In genomic region chr13:113431171-113431570, GRCh38 we compare ENCODE assay signal across 19 cellular contexts. TPM values are rescaled to one million over a fixed set of nuclear protein-coding genes. Genes with fewer than 3 reads are reported as not detected.
DNase-seq lines count a peak whose midpoint lies in the region; ATAC-seq and TF ChIP-seq lines count a peak whose summit lies in the region.
"Had no signal": no experiment of that assay in that cellular context is flagged by ENCODE, and none has a peak within 500 bp of the region (broad histone marks: within the 10 kb centered on the region; RNA-seq: fewer than 3 reads in every experiment).

No MANE protein-coding gene starts in this region.

- ATAC-seq in heart right ventricle, result peak in 6 of 8 donors; percentile 8 to 28 (median 24)
- ATAC-seq: HCT116 had no signal

- intact Hi-C loops in OCI-LY7 (cut with micrococcal nuclease; ENCODE audit: unreplicated experiment) (no loop called here), heart right ventricle (cut with DNase I) (no loop called here)

- no peak overlapping the region for H4K8ac ChIP-seq in neuronal stem cell (ENCODE audit: low read depth, low read length)

- CTCF ChIA-PET in OCI-LY7 (lab: Charles Lee; ENCODE audit: unreplicated experiment), result no interaction called here

- TF ChIP-seq POLR2A in suprapubic skin (IDR thresholded peaks at IDR 0.05), result no peak

- no peak overlapping the region for H2BK12ac ChIP-seq in neuronal stem cell (ENCODE audit: low read length)

- H2AK5ac ChIP-seq in neuronal stem cell (ENCODE audit: low read depth, low read length), result no peak overlapping the region

- H3K9me3 ChIP-seq in BLaER1 (no peaks in the 10 kb centered on the region), OCI-LY7 (ENCODE audit: low read length) (no peaks in the 10 kb centered on the region), heart right ventricle (no peaks in the 10 kb centered on the region), neuronal stem cell (replicated peaks in 1 of 2; ENCODE audit: control insufficient read depth in 2 of 2, insufficient read depth in 1 of 2, low read depth in 1 of 2, low read length in 2 of 2) (peaks cover 0 to 2% of the 10 kb centered on the region in 2 donors), suprapubic skin (no peaks in the 10 kb centered on the region)

- H3K27me3 ChIP-seq in BLaER1 (no peaks in the 10 kb centered on the region), heart right ventricle (no peaks in the 10 kb centered on the region), neuronal stem cell (ENCODE audit: control insufficient read depth in 3 of 3, insufficient read depth in 3 of 3, low read depth in 1 of 3, low read length in 3 of 3) (no peaks in the 10 kb centered on the region), suprapubic skin (no peaks in the 10 kb centered on the region)

- H3K36me3 ChIP-seq in BLaER1 (no peaks in the 10 kb centered on the region), OCI-LY7 (ENCODE audit: insufficient read depth, low read length) (no peaks in the 10 kb centered on the region), heart right ventricle (peaks cover 0 to 73% (median 4%) of the 10 kb centered on the region in 9 donors), neuronal stem cell (replicated peaks in 1 of 2; ENCODE audit: control insufficient read depth in 2 of 2, insufficient read depth in 2 of 2, low read length in 2 of 2) (no peaks in the 10 kb centered on the region), suprapubic skin (no peaks in the 10 kb centered on the region)

- WGBS in heart right ventricle, 2 donors, result 88 to 90% methylated on average over 22 of the region's 22 CpGs
- WGBS in neuronal stem cell (ENCODE audit: extremely low coverage in 2 of 2, insufficient read length in 2 of 2, insufficient replicate concordance in 1 of 2), 2 donors, result no CpG with 5 or more reads among the region's 22 CpGs
- 95% methylated on average over 7 of the region's 22 CpGs for WGBS in suprapubic skin

- no peaks in the 10 kb centered on the region for H3K79me1 ChIP-seq in neuronal stem cell (ENCODE audit: low read depth, low read length)

- POLR2A ChIA-PET in OCI-LY7 (lab: Charles Lee), result interaction anchor here (1.3 kb wide), 1 partner anchor 9 kb away, joined by 3 read pairs; no protein-coding TSS in a partner anchor

- H3K14ac ChIP-seq in neuronal stem cell (ENCODE audit: low read length), result peak overlapping the region; percentile 82

- no peak for TF ChIP-seq EP300 in suprapubic skin (IDR thresholded peaks at IDR 0.05)

- H4K91ac ChIP-seq in neuronal stem cell (ENCODE audit: low read depth, low read length, poor library complexity), result no peak overlapping the region

- peak overlapping the region; percentile 26 for H2BK15ac ChIP-seq in neuronal stem cell (ENCODE audit: low read length)

- no peak overlapping the region for H3K4me3 ChIP-seq in BLaER1
- H3K4me3 ChIP-seq in OCI-LY7 (ENCODE audit: low read depth, low read length, poor library complexity, severe bottlenecking), result no peak overlapping the region
- H3K4me3 ChIP-seq in heart right ventricle, result no peak overlapping the region
- H3K4me3 ChIP-seq in neuronal stem cell (ENCODE audit: low read length in 2 of 2), result no peak overlapping the region
- no peak overlapping the region for H3K4me3 ChIP-seq in suprapubic skin

- H3K9me2 ChIP-seq in OCI-LY7 (ENCODE audit: insufficient read depth, low read length), result no peaks in the 10 kb centered on the region

- H3K27ac ChIP-seq in BLaER1 (peak overlapping the region; percentile 18; the same call in 1 of the 2 replicates), OCI-LY7 (ENCODE audit: low read depth, low read length, poor library complexity, severe bottlenecking) (peak overlapping the region; percentile 53), heart right ventricle (peak overlapping the region in 1 of 10 donors; percentile 28), neuronal stem cell (replicated peaks; ENCODE audit: low read length) (no peak overlapping the region), suprapubic skin (no peak overlapping the region)

- H3K4me2 ChIP-seq in BLaER1, result peak overlapping the region; percentile 94
- no peak overlapping the region for H3K4me2 ChIP-seq in OCI-LY7 (ENCODE audit: low read length)
- no peak overlapping the region for H3K4me2 ChIP-seq in neuronal stem cell (ENCODE audit: insufficient read depth, low read length, poor library complexity, severe bottlenecking)

- H3K4me1 ChIP-seq in BLaER1 (peaks cover 83% of the 10 kb centered on the region), OCI-LY7 (ENCODE audit: insufficient read depth, low read length, poor library complexity, severe bottlenecking) (peaks cover 27% of the 10 kb centered on the region), heart right ventricle (peaks cover 0 to 18% (median 0%) of the 10 kb centered on the region in 9 donors), neuronal stem cell (ENCODE audit: control insufficient read depth in 2 of 2, insufficient read depth in 1 of 2, low read depth in 1 of 2, low read length in 2 of 2) (peaks cover 0 to 8% of the 10 kb centered on the region in 2 donors), suprapubic skin (no peaks in the 10 kb centered on the region)

- no peaks in the 10 kb centered on the region for H4K20me1 ChIP-seq in BLaER1
- no peaks in the 10 kb centered on the region for H4K20me1 ChIP-seq in OCI-LY7 (ENCODE audit: insufficient read depth, low read length)

- peak overlapping the region; percentile 89 for H3K23ac ChIP-seq in neuronal stem cell (ENCODE audit: low read depth, low read length, poor library complexity)

- TF ChIP-seq CTCF in OCI-LY7 (conservative IDR thresholded peaks at IDR 0.05; ENCODE audit: low read length) (no peak), heart right ventricle (IDR thresholded peaks at IDR 0.05) (no peak), suprapubic skin (IDR thresholded peaks at IDR 0.05) (no peak)

- DNase-seq in OCI-LY7 (ENCODE audit: low spot score), result no peak
- no peak for DNase-seq in heart right ventricle
- no peak for DNase-seq in neuronal stem cell (ENCODE audit: low spot score)
- no peak for DNase-seq in NCI-H1092 (lab: John Stamatoyannopoulos, UW)
- no peak for DNase-seq in suprapubic skin (ENCODE audit: low spot score in 2 of 2)
- no peak for DNase-seq in OCI-M1 (lab: John Stamatoyannopoulos, UW)
- DNase-seq in SW 1271 (lab: John Stamatoyannopoulos, UW), result no peak
- DNase-seq: CD4-positive, CD25-positive, alpha-beta regulatory T cell; COR-L47; DND-41; IMR-90; NCI-H1105 treated with DMSO at 0.1 percent for 48 hours; NCI-H2029 treated with DMSO at 0.1 percent for 48 hours; NCI-H226; NCI-H510A treated with DMSO at 0.1 percent for 48 hours; NCI-H774; NK-92 treated with Interleukin-12 subunit alpha and Interleukin-12 subunit beta, amount 100 ng/mL, for 24 hours had no signal

- H3K79me2 ChIP-seq in OCI-LY7 (ENCODE audit: insufficient read depth, low read depth, low read length), result no peaks in the 10 kb centered on the region

- peak overlapping the region; percentile 75 for H2BK5ac ChIP-seq in neuronal stem cell (ENCODE audit: low read length)

- peak overlapping the region; percentile 83 for H3K18ac ChIP-seq in neuronal stem cell (ENCODE audit: low read length)

- no peak overlapping the region for H2AFZ ChIP-seq in OCI-LY7 (ENCODE audit: low read length)
- H2AFZ ChIP-seq in neuronal stem cell (ENCODE audit: low read length), result no peak overlapping the region

- H3K4ac ChIP-seq in neuronal stem cell (ENCODE audit: low read length), result peak overlapping the region; percentile 98

- BruUV-seq in OCI-LY7 (replicated peaks; lab: Mats Ljungman, UMichigan), result no TSS peak

- H3K9ac ChIP-seq in BLaER1 (no peak overlapping the region), neuronal stem cell (ENCODE audit: low read depth, low read length, poor library complexity) (peak overlapping the region; percentile 50)

- no peak overlapping the region for H2BK120ac ChIP-seq in neuronal stem cell (ENCODE audit: low read depth, low read length)

RNA-seq across cellular contexts. Expression of gene ADPRHL1, which starts 22.1 kb away (rescaled TPM):
- total RNA-seq in OCI-LY7 (2014; rRNA removed; shearing (Covaris generic)), result 0.95 and 2.5 TPM in 2 replicates
- total RNA-seq in OCI-LY7 (2022), result 5.1 and 6.2 TPM in 2 replicates
- total RNA-seq in heart right ventricle, result 100 to 1,000 TPM; 381 to 939 (median 762) TPM
- polyA plus RNA-seq in heart right ventricle, result 100 to 1,000 TPM; 163 to 192 TPM
- 0.47 TPM for polyA plus RNA-seq in neuronal stem cell (2013, experiment 1 of 2)
- 0.40 TPM for polyA plus RNA-seq in neuronal stem cell (2013, experiment 2 of 2)
- 1 to 10 TPM; 2.5 to 8.6 (median 5.5) TPM for total RNA-seq in suprapubic skin

RNA-seq across cellular contexts. Expression of gene DCUN1D2, which starts 59.3 kb away (rescaled TPM):
- total RNA-seq in OCI-LY7 (2014; rRNA removed; shearing (Covaris generic)), result 9.2 and 13.4 TPM in 2 replicates
- total RNA-seq in OCI-LY7 (2022), result 12.8 and 16.5 TPM in 2 replicates
- 100 to 1,000 TPM in 9 of 10 donors, 10 to 100 TPM in 1; 97.7 to 307 (median 225) TPM for total RNA-seq in heart right ventricle
- polyA plus RNA-seq in heart right ventricle, result 10 to 100 TPM; 40.9 to 73.3 TPM
- polyA plus RNA-seq in neuronal stem cell (2013, experiment 1 of 2), result 21.3 TPM
- polyA plus RNA-seq in neuronal stem cell (2013, experiment 2 of 2), result 22.2 TPM
- 10 to 100 TPM in 3 of 4 donors, 1 to 10 TPM in 1; 8.7 to 51.7 (median 18.3) TPM for total RNA-seq in suprapubic skin

Comparison
In these comparisons a context has a peak if more than half of its experiments do, and no peak if none do; other contexts are left out.
1. H3K27ac ChIP-seq: peak in BLaER1 (single experiment) and OCI-LY7 (single experiment); none in neuronal stem cell (single experiment) and suprapubic skin (single experiment).
2. RNA of gene ADPRHL1, which starts 22.1 kb away (total RNA-seq): 381 to 939 TPM in heart right ventricle; 2.5 to 8.6 TPM in suprapubic skin and 0.95 to 6.2 TPM in OCI-LY7; every median in the first group is over 10 times any median in the second.